ENCODE assay signal across 16 cellular contexts in the genomic region with DNA sequence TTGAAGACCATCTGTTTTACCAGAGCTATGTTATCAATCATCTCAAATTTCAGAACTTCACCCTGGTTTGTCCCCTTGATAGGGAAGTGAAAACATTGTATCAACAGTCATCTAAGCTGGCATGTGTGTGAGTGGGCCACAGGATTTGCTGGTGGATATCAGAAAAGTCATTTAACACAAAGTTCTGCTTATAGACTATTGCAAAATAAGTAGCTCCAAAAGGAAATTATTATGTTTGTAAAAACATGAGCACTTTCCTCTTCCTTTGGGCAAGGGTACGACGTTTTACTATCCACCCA.
"Had no signal": no experiment of that assay in that cellular context is flagged by ENCODE, and none has a peak within 500 bp of the region (broad histone marks: within the 10 kb centered on the region; RNA-seq: fewer than 3 reads in every experiment).

No MANE protein-coding gene starts in this region.

- H3K9me3 ChIP-seq: heart left ventricle, sigmoid colon, suprapubic skin, thyroid gland had no signal

- ATAC-seq: esophagus mucosa; naive thymus-derived CD8-positive, alpha-beta T cell had no signal

- H3K27me3 ChIP-seq: heart left ventricle, sigmoid colon, suprapubic skin, thyroid gland had no signal

- DNase-seq: effector memory CD4-positive, alpha-beta T cell; heart left ventricle; hippocampal formation; kidney glomerular epithelial cell; mesendoderm; naive thymus-derived CD8-positive, alpha-beta T cell; sigmoid colon; stimulated activated naive CD4-positive, alpha-beta T cell treated with Interleukin-2 at 50 U/mL for 16 hours; thyroid gland had no signal

- H3K4me3 ChIP-seq: sigmoid colon, skin epidermis, suprapubic skin, thyroid gland had no signal

- H3K27ac ChIP-seq: heart left ventricle, sigmoid colon, skin epidermis, suprapubic skin, thyroid gland had no signal

- FAIRE-seq: endometrium, frontal cortex, islet of Langerhans, urothelium cell line had no signal

- H3K36me3 ChIP-seq: heart left ventricle, sigmoid colon, suprapubic skin, thyroid gland had no signal
